17 cellular contexts compared by ENCODE assay signal in the genomic region with DNA sequence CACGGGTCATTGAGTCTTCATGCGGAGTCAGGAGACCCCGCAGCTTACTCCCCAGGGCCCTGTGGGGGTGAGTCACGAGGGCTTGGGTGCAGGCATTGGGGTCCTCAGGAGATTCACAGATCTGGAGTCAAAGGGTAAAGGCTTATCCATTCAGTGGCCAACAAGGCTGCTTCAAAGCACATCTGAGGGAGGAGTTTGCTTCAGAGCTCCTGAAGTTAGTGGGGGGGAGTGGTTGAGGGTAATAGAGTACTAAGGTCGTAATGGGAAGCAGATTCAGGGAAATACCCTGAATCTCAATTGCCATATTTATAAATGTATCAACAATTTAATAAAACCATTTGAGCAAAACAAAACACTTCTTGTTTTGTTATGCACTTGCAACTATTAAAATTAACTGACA. TPM values are rescaled to one million over a fixed set of nuclear protein-coding genes. Genes with fewer than 3 reads are reported as not detected.
DNase-seq lines count a peak whose midpoint lies in the region; ATAC-seq and TF ChIP-seq lines count a peak whose summit lies in the region.
"Had no signal": no experiment of that assay in that cellular context is flagged by ENCODE, and none has a peak within 500 bp of the region (broad histone marks: within the 10 kb centered on the region; RNA-seq: fewer than 3 reads in every experiment).

No MANE protein-coding gene starts in this region.

- 76 to 80% methylated on average over 1 to 5 of the region's 5 CpGs for WGBS in thyroid gland, 2 donors

- no peaks in the 10 kb centered on the region for H3K36me3 Mint-ChIP-seq in T-cell

- no peaks in the 10 kb centered on the region for H3K9me3 ChIP-seq in mucosa of rectum (ENCODE audit: control insufficient read depth in 2 of 2, low read length in 2 of 2)
- H3K9me3 ChIP-seq in thyroid gland = no peaks in the 10 kb centered on the region
- H3K9me3 ChIP-seq: SJCRH30 had no signal

- peaks cover 61 to 82% (median 63%) of the 10 kb centered on the region in 3 donors for H3K4me1 Mint-ChIP-seq in T-cell

- POLR2A ChIA-PET in T-cell (lab: Charles Lee) = no interaction called here

- DNase-seq in T-cell (no peak), thyroid gland (no peak), NCI-H524 treated with DMSO at 0.1 percent for 48 hours (lab: John Stamatoyannopoulos, UW) (no peak), COR-L47 (lab: John Stamatoyannopoulos, UW) (no peak)
- DNase-seq: CD4-positive, alpha-beta T cell; GF-D8; H7; NCI-H1436 treated with DMSO at 0.1 percent for 48 hours; NCI-H2081 treated with DMSO at 0.1 percent for 48 hours; NCI-H2227 treated with DMSO at 0.1 percent for 48 hours; NCI-H526; SJCRH30 had no signal

- no peaks in the 10 kb centered on the region for H3K27me3 Mint-ChIP-seq in T-cell
- H3K27me3 Mint-ChIP-seq: CD4-positive, alpha-beta T cell had no signal

- H3K27ac ChIP-seq in mucosa of rectum (ENCODE audit: low read depth in 2 of 2, low read length in 2 of 2) (peak overlapping the region; percentile 49 to 55), thyroid gland (peak overlapping the region in 2 of 3 donors; percentile 26 to 86)
- H3K27ac ChIP-seq: RWPE1, SJCRH30 had no signal

- H3K4me1 ChIP-seq in mucosa of rectum (ENCODE audit: control insufficient read depth in 2 of 2, insufficient read depth in 2 of 2, low read length in 2 of 2) = peaks cover 3 to 48% of the 10 kb centered on the region in 2 donors
- peaks cover 55 to 77% of the 10 kb centered on the region in 2 donors for H3K4me1 ChIP-seq in thyroid gland
- H3K4me1 ChIP-seq: SJCRH30 had no signal

- H3K36me3 ChIP-seq in mucosa of rectum (ENCODE audit: control insufficient read depth in 2 of 2, insufficient read depth in 2 of 2, low read length in 2 of 2) (no peaks in the 10 kb centered on the region), thyroid gland (no peaks in the 10 kb centered on the region)
- H3K36me3 ChIP-seq: SJCRH30 had no signal

- CTCF ChIA-PET in T-cell (lab: Charles Lee) = no interaction called here

- H3K4me3 Mint-ChIP-seq in T-cell = no peak overlapping the region
- H3K4me3 Mint-ChIP-seq: B cell; CD4-positive, alpha-beta T cell had no signal

- peak overlapping the region; percentile 27 to 89 for H3K27ac Mint-ChIP-seq in T-cell
- H3K27ac Mint-ChIP-seq: B cell; CD4-positive, alpha-beta T cell had no signal

- peak overlapping the region in 1 of 2 donors; percentile 27 for H3K9ac ChIP-seq in mucosa of rectum (ENCODE audit: low read depth in 1 of 2, low read length in 2 of 2)

- no peaks in the 10 kb centered on the region for H3K27me3 ChIP-seq in mucosa of rectum (ENCODE audit: control insufficient read depth in 2 of 2, insufficient read depth in 2 of 2, low read length in 2 of 2)
- H3K27me3 ChIP-seq in thyroid gland = no peaks in the 10 kb centered on the region
- H3K27me3 ChIP-seq: SJCRH30 had no signal

- TF ChIP-seq POLR2A in thyroid gland (IDR thresholded peaks at IDR 0.05) = no peak

- H3K4me3 ChIP-seq in mucosa of rectum (ENCODE audit: low read length in 2 of 2) (no peak overlapping the region), thyroid gland (replicated peaks in 1 of 3) (no peak overlapping the region)
- H3K4me3 ChIP-seq: SJCRH30 had no signal

- H3K9me3 Mint-ChIP-seq in T-cell = peaks cover 0 to 3% (median 0%) of the 10 kb centered on the region in 3 donors

- TF ChIP-seq CTCF in thyroid gland (IDR thresholded peaks at IDR 0.05) = no peak

- ATAC-seq in GM21515 (IDR thresholded peaks at IDR 0.05; ENCODE audit: unreplicated experiment) (peak; percentile 27), T-cell (replicated peaks in 1 of 4) (no peak), HG02981 (IDR thresholded peaks at IDR 0.05; ENCODE audit: unreplicated experiment) (no peak)

- intact Hi-C loops in thyroid gland (cut with DNase I) = no loop called here

RNA-seq across cellular contexts. Expression of a gene that starts 37.3 kb away (rescaled TPM):
- total RNA-seq in T-cell (1 to 10 TPM in 4 of 5 donors, under 1 TPM in 1; 0.53 to 8.9 (median 1.4) TPM), thyroid gland (100 to 1,000 TPM; 170 to 225 (median 183) TPM)
- total RNA-seq: B cell had no signal

Comparison
In these comparisons a context has a peak if more than half of its experiments do, and no peak if none do; other contexts are left out.
1. RNA of a gene that starts 37.3 kb away (total RNA-seq): 170 to 225 TPM in thyroid gland; 0.53 to 8.9 TPM in T-cell; every median in the first group is over 10 times any median in the second.